Comparison of ENCODE assay signal across 15 cellular contexts in genomic region chr4:12186526-12186925, GRCh38.
DNase-seq lines count a peak whose midpoint lies in the region; ATAC-seq lines count a peak whose summit lies in the region.
"Had no signal": no experiment of that assay in that cellular context is flagged by ENCODE, and none has a peak within 500 bp of the region (broad histone marks: within the 10 kb centered on the region; RNA-seq: fewer than 3 reads in every experiment).

No MANE protein-coding gene starts in this region.

- intact Hi-C loops in left colon (cut with DNase I, micrococcal nuclease): no loop called here

- ATAC-seq in left colon: peak; percentile 66
- ATAC-seq in HG03175 (IDR thresholded peaks at IDR 0.05; ENCODE audit: unreplicated experiment): no peak
- ATAC-seq in GM19035 (IDR thresholded peaks at IDR 0.05; ENCODE audit: unreplicated experiment): no peak
- ATAC-seq: GM12878 had no signal

- DNase-seq in NCI-H510A treated with DMSO at 0.1 percent for 48 hours (lab: John Stamatoyannopoulos, UW) (peak; percentile 2), NCI-H510A (lab: John Stamatoyannopoulos, UW) (no peak), SHP77 (lab: John Stamatoyannopoulos, UW) (peak; percentile 13 to 21), SHP77 treated with DMSO at 0.1 percent for 48 hours (lab: John Stamatoyannopoulos, UW) (no peak), left colon (no peak)
- DNase-seq: CD4-positive, CD25-positive, alpha-beta regulatory T cell; CD8-positive, alpha-beta memory T cell; COR-L47; DMS153; DND-41; EL; HCEC 1CT had no signal

Comparison
In these comparisons a context has a peak if more than half of its experiments do, and no peak if none do; other contexts are left out.
1. DNase-seq: peak in NCI-H510A treated with DMSO at 0.1 percent for 48 hours (single experiment) and SHP77 (2 of 2); none in NCI-H510A (single experiment), SHP77 treated with DMSO at 0.1 percent for 48 hours (single experiment) and left colon (0 of 2).